ENCODE assay signal across 9 cellular contexts in the genomic region with DNA sequence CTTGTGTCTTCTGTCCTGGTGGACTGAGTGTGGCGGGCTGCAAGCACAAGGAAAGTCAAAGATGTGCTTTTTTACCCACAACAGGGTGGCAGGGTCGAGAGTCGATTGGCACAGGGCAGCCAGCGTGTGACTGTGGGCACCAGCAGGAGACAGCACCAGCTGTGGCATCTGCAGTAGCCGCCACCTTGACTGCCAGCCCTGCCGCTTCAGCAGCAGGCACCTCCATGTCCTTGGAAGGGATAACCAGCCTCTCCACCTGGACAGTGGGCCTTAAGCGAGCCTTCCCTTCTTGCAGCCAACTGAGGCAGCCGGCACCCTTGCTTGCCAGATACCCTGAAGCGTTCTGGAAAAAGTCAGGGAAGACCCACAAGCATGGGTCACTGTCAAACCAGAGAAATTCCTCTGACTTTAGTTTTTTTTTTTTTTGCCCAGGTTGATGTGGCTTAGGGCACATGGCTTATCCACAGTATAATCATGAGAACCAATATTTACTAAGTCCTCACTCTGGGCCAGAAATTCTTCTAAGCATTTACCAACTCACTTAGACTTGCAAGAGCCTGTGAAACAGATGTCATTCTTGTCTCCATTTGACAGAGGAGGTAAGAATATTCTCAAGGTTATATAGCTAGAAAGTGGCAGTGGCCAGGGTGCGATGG. TPM values are rescaled to one million over a fixed set of nuclear protein-coding genes. Genes with fewer than 3 reads are reported as not detected.
DNase-seq lines count a peak whose midpoint lies in the region; ATAC-seq and TF ChIP-seq lines count a peak whose summit lies in the region.
"Had no signal": no experiment of that assay in that cellular context is flagged by ENCODE, and none has a peak within 500 bp of the region (broad histone marks: within the 10 kb centered on the region; RNA-seq: fewer than 3 reads in every experiment).

No MANE protein-coding gene starts in this region.

- no peak overlapping the region for H3K4me3 ChIP-seq in HUES48 (ENCODE audit: low read depth, low read length)
- no peak overlapping the region for H3K4me3 ChIP-seq in stomach
- H3K4me3 ChIP-seq: thyroid gland had no signal

- no peak for ATAC-seq in HG02798 (IDR thresholded peaks at IDR 0.05; ENCODE audit: poor library complexity, unreplicated experiment)

- DNase-seq in SHP77 treated with DMSO at 0.1 percent for 48 hours (lab: John Stamatoyannopoulos, UW) (peak; percentile 62), SHP77 (lab: John Stamatoyannopoulos, UW) (no peak), epithelial cell of prostate (ENCODE audit: low read depth, low spot score) (no peak), stomach (peak; percentile 38), epidermal melanocyte (ENCODE audit: insufficient read length, low spot score) (no peak)
- DNase-seq in activated effector memory CD4-positive, alpha-beta T cell treated with anti-CD3 and anti-CD28 coated beads, Interleukin-2, amount 50 U/mL, for 16 hours = no peak

- intact Hi-C loops in stomach (cut with DNase I; ENCODE audit: low total_unique reads) = no loop called here

- TF ChIP-seq CTCF in stomach (IDR thresholded peaks at IDR 0.05) = no peak

- H3K27me3 ChIP-seq in HUES48 (ENCODE audit: control insufficient read depth, insufficient read depth, low read length) (no peaks in the 10 kb centered on the region), stomach (no peaks in the 10 kb centered on the region)
- H3K27me3 ChIP-seq: thyroid gland had no signal

- no peak for TF ChIP-seq POLR2A in stomach (IDR thresholded peaks at IDR 0.05)

- WGBS in stomach, 5 donors = 57 to 78% (median 69%) methylated on average over 8 to 10 of the region's 10 CpGs

- no peak for TF ChIP-seq EP300 in stomach (IDR thresholded peaks at IDR 0.05)

- peak overlapping the region; percentile 19; the same call in 1 of the 2 replicates for H3K9ac ChIP-seq in HUES48 (ENCODE audit: low read depth, low read length)

- H3K27ac ChIP-seq in HUES48 (ENCODE audit: low read depth, low read length) (peak overlapping the region; percentile 67), epithelial cell of prostate (peak overlapping the region; percentile 78), stomach (peak overlapping the region; percentile 13 to 53 (median 36))

- H3K4me1 ChIP-seq in HUES48 (ENCODE audit: control insufficient read depth, insufficient read depth, low read length) (peaks cover 24% of the 10 kb centered on the region), stomach (peaks cover 20 to 47% (median 31%) of the 10 kb centered on the region in 4 donors)

- H3K36me3 ChIP-seq in HUES48 (ENCODE audit: control insufficient read depth, insufficient read depth, low read length) (no peaks in the 10 kb centered on the region), stomach (no peaks in the 10 kb centered on the region)
- H3K36me3 ChIP-seq: thyroid gland had no signal

- no peaks in the 10 kb centered on the region for H3K9me3 ChIP-seq in HUES48 (ENCODE audit: control insufficient read depth, insufficient read depth, low read length)
- H3K9me3 ChIP-seq in stomach = no peaks in the 10 kb centered on the region
- H3K9me3 ChIP-seq: thyroid gland had no signal

RNA-seq across cellular contexts. Expression of gene PTGFRN, which starts 30.1 kb away (rescaled TPM):
- 10 to 100 TPM; 30.9 to 66.6 (median 47.2) TPM for total RNA-seq in stomach
- polyA plus RNA-seq in stomach = 10 to 100 TPM in 1 of 3 donors, 1 to 10 TPM in 2; 3.8 to 42.9 (median 9.7) TPM

Comparison
In these comparisons a context has a peak if more than half of its experiments do, and no peak if none do; other contexts are left out.
1. DNase-seq: peak in SHP77 treated with DMSO at 0.1 percent for 48 hours (single experiment) and stomach (single experiment); none in SHP77 (0 of 2), epithelial cell of prostate (single experiment), activated effector memory CD4-positive, alpha-beta T cell treated with anti-CD3 and anti-CD28 coated beads, Interleukin-2, amount 50 U/mL, for 16 hours (single experiment) and epidermal melanocyte (single experiment).
2. Peak in every context shown above with its lines, with median percentiles within 50 percentile points of each other: H3K27ac ChIP-seq.